In genomic region chr17:59001158-59001814, GRCh38 we compare ENCODE assay signal across 8 cellular contexts.
DNase-seq lines count a peak whose midpoint lies in the region; ATAC-seq lines count a peak whose summit lies in the region.

No MANE protein-coding gene starts in this region.

- POLR2A ChIA-PET in naive thymus-derived CD4-positive, alpha-beta T cell (lab: Charles Lee): interaction anchor here (5.2 kb wide), 1 partner anchor 483 kb away, joined by 33 read pairs; no protein-coding TSS in a partner anchor

- peaks cover 4 to 19% (median 7%) of the 10 kb centered on the region in 3 experiments for H3K36me3 ChIP-seq in naive thymus-derived CD4-positive, alpha-beta T cell (ENCODE audit: control insufficient read depth in 2 of 3, insufficient read depth in 3 of 3, low read length in 3 of 3)

- peak; percentile 92 for ATAC-seq in GM19452 (IDR thresholded peaks at IDR 0.05; ENCODE audit: unreplicated experiment)
- peak; percentile 74 for ATAC-seq in HG03469 (IDR thresholded peaks at IDR 0.05; ENCODE audit: unreplicated experiment)
- ATAC-seq in naive thymus-derived CD4-positive, alpha-beta T cell: peak; percentile 98

- peak overlapping the region; percentile 42 for H3K4me3 ChIP-seq in naive thymus-derived CD4-positive, alpha-beta T cell (ENCODE audit: low read length)

- peaks cover 5 to 32% (median 20%) of the 10 kb centered on the region in 7 donors for H3K4me1 Mint-ChIP-seq in naive thymus-derived CD4-positive, alpha-beta T cell
- H3K4me1 Mint-ChIP-seq in stimulated activated naive CD8-positive, alpha-beta T cell treated with anti-CD3 and anti-CD28 coated beads, Interleukin-15, Interleukin-2, amounts not matched to agents 100 ng/mL and 50 ng/mL, for 24 hours (ENCODE audit: low read depth): peaks cover 42% of the 10 kb centered on the region

- intact Hi-C loops in naive thymus-derived CD4-positive, alpha-beta T cell (cut with micrococcal nuclease): loop anchor here (1.0 to 5.0 kb wide), 5 partner anchors 154 to 483 kb away; partner anchors contain the start of genes RAD51C (in 2 of the 2), TEX14 (in 2 of the 2), PRR11 (in 1 of the 2) and SKA2 (in 1 of the 2)

- CTCF ChIA-PET in naive thymus-derived CD4-positive, alpha-beta T cell (lab: Charles Lee): interaction anchor here (0.7 kb wide), 1 partner anchor 586 kb away, joined by 3 read pairs; no protein-coding TSS in a partner anchor

- no peaks in the 10 kb centered on the region for H3K9me3 Mint-ChIP-seq in naive thymus-derived CD4-positive, alpha-beta T cell
- no peaks in the 10 kb centered on the region for H3K9me3 Mint-ChIP-seq in stimulated activated naive CD8-positive, alpha-beta T cell treated with anti-CD3 and anti-CD28 coated beads, Interleukin-15, Interleukin-2, amounts not matched to agents 100 ng/mL and 50 ng/mL, for 24 hours

- DNase-seq in AG08396 (ENCODE audit: low spot score) (peak; percentile 39), dermis blood vessel endothelial cell (peak; percentile 83), cerebellar nuclear complex (lab: John Stamatoyannopoulos, UW) (no peak)
- DNase-seq in activated CD4-positive, alpha-beta T cell treated with anti-CD3 and anti-CD28 coated beads for 4 hours: peak; percentile 73 to 78
- DNase-seq in naive thymus-derived CD4-positive, alpha-beta T cell: peak in 8 of 9 donors; percentile 59 to 84 (median 74)

- H3K27me3 Mint-ChIP-seq in naive thymus-derived CD4-positive, alpha-beta T cell: no peaks in the 10 kb centered on the region
- no peaks in the 10 kb centered on the region for H3K27me3 Mint-ChIP-seq in stimulated activated naive CD8-positive, alpha-beta T cell treated with anti-CD3 and anti-CD28 coated beads, Interleukin-15, Interleukin-2, amounts not matched to agents 100 ng/mL and 50 ng/mL, for 24 hours

- peaks cover 5 to 6% of the 10 kb centered on the region in 2 donors for H3K4me1 ChIP-seq in naive thymus-derived CD4-positive, alpha-beta T cell (ENCODE audit: control insufficient read depth in 2 of 2, insufficient read depth in 2 of 2, low read length in 2 of 2)

- H3K4me3 Mint-ChIP-seq in naive thymus-derived CD4-positive, alpha-beta T cell: peak overlapping the region; percentile 71 to 93 (median 88)
- H3K4me3 Mint-ChIP-seq in stimulated activated naive CD8-positive, alpha-beta T cell treated with anti-CD3 and anti-CD28 coated beads, Interleukin-15, Interleukin-2, amounts not matched to agents 100 ng/mL and 50 ng/mL, for 24 hours: peak overlapping the region; percentile 82

- no peaks in the 10 kb centered on the region for H3K9me3 ChIP-seq in naive thymus-derived CD4-positive, alpha-beta T cell (ENCODE audit: control insufficient read depth in 2 of 3, low read length in 3 of 3)

- H3K27ac ChIP-seq in naive thymus-derived CD4-positive, alpha-beta T cell (ENCODE audit: low read depth, low read length): peak overlapping the region; percentile 80

- H3K36me3 Mint-ChIP-seq in naive thymus-derived CD4-positive, alpha-beta T cell: peaks cover 0 to 26% (median 13%) of the 10 kb centered on the region in 5 donors
- peaks cover 37% of the 10 kb centered on the region for H3K36me3 Mint-ChIP-seq in stimulated activated naive CD8-positive, alpha-beta T cell treated with anti-CD3 and anti-CD28 coated beads, Interleukin-15, Interleukin-2, amounts not matched to agents 100 ng/mL and 50 ng/mL, for 24 hours (ENCODE audit: low read depth)

- no peaks in the 10 kb centered on the region for H3K27me3 ChIP-seq in naive thymus-derived CD4-positive, alpha-beta T cell (ENCODE audit: control insufficient read depth in 2 of 2, insufficient read depth in 2 of 2, low read length in 2 of 2)

- H3K27ac Mint-ChIP-seq in naive thymus-derived CD4-positive, alpha-beta T cell: peak overlapping the region; percentile 89 to 98 (median 96)
- peak overlapping the region; percentile 92 for H3K27ac Mint-ChIP-seq in stimulated activated naive CD8-positive, alpha-beta T cell treated with anti-CD3 and anti-CD28 coated beads, Interleukin-15, Interleukin-2, amounts not matched to agents 100 ng/mL and 50 ng/mL, for 24 hours

Comparison
In these comparisons a context has a peak if more than half of its experiments do, and no peak if none do; other contexts are left out.
1. DNase-seq: peak in AG08396 (single experiment), activated CD4-positive, alpha-beta T cell treated with anti-CD3 and anti-CD28 coated beads for 4 hours (2 of 2), dermis blood vessel endothelial cell (single experiment) and naive thymus-derived CD4-positive, alpha-beta T cell (8 of 9); none in cerebellar nuclear complex (0 of 2).
2. Peak in every context shown above with its lines, with median percentiles within 50 percentile points of each other: ATAC-seq.